In genomic region chr12:12492547-12492946, GRCh38 we compare ENCODE assay signal across 24 cellular contexts.
DNase-seq lines count a peak whose midpoint lies in the region; ATAC-seq, FAIRE-seq and TF ChIP-seq lines count a peak whose summit lies in the region.
"Had no signal": no experiment of that assay in that cellular context is flagged by ENCODE, and none has a peak within 500 bp of the region (broad histone marks: within the 10 kb centered on the region; RNA-seq: fewer than 3 reads in every experiment).

No MANE protein-coding gene starts in this region.

- TF ChIP-seq CTCF in K562 (IDR thresholded peaks at IDR 0.05 in 2 of 3, conservative IDR thresholded peaks at IDR 0.05 in 1 of 3; ENCODE audit: insufficient read depth in 2 of 3, low read depth in 1 of 3, low read length in 3 of 3): no peak
- no peak for TF ChIP-seq CTCF in omental fat pad (IDR thresholded peaks at IDR 0.05)

- no peak overlapping the region for H3K9ac ChIP-seq in K562 (ENCODE audit: insufficient read depth in 1 of 2, low read depth in 2 of 2, low read length in 2 of 2)
- H3K9ac ChIP-seq: BLaER1 treated with 17β-estradiol and CSF1 and Interleukin-3, amounts not matched to agents 10 nM and 100 nM had no signal

- WGBS in K562 (ENCODE audit: insufficient coverage, low coverage, missing lambda C conversion rate): 0% methylated on average over 5 of the region's 5 CpGs

- H3K27ac ChIP-seq in CD4-positive, CD25-positive, alpha-beta regulatory T cell (ENCODE audit: insufficient read depth, low read length, poor library complexity, severe bottlenecking): peak overlapping the region; percentile 48
- H3K27ac ChIP-seq in K562 (ENCODE audit: extremely low read depth, low read depth, low read length): no peak overlapping the region
- H3K27ac ChIP-seq: A549; BLaER1 treated with 17β-estradiol and CSF1 and Interleukin-3, amounts not matched to agents 10 nM and 100 nM; C4-2B had no signal

- no peak overlapping the region for H3K4me3 Mint-ChIP-seq in CD4-positive, CD25-positive, alpha-beta regulatory T cell
- H3K4me3 Mint-ChIP-seq: B cell; CD4-positive, alpha-beta memory T cell; CD8-positive, alpha-beta memory T cell had no signal

- in situ Hi-C loops in K562 (cut with MboI): no loop called here

- no peaks in the 10 kb centered on the region for H3K27me3 Mint-ChIP-seq in CD4-positive, CD25-positive, alpha-beta regulatory T cell
- H3K27me3 Mint-ChIP-seq: B cell; CD4-positive, alpha-beta memory T cell; CD8-positive, alpha-beta memory T cell had no signal

- CTCF ChIA-PET in K562 (lab: Yijun Ruan, JAX; ENCODE audit: low intra/inter-chr PET ratio): no interaction called here

- H3K36me3 ChIP-seq in CD4-positive, CD25-positive, alpha-beta regulatory T cell (ENCODE audit: control insufficient read depth, insufficient read depth, low read length): peaks cover 36% of the 10 kb centered on the region
- H3K36me3 ChIP-seq in K562 (ENCODE audit: control insufficient read depth, insufficient read depth, low read length): 0 out of 3 replicates have a peak, but pooled peaks cover 6% of the 10 kb centered on the region

- intact Hi-C loops in K562 (cut with micrococcal nuclease): loop anchor here (10.0 kb wide), 1 partner anchor 108 kb away; no protein-coding TSS in a partner anchor

- ATAC-seq in CD4-positive, CD25-positive, alpha-beta regulatory T cell (ENCODE audit: low read depth in 2 of 2): no peak
- ATAC-seq in K562 (0 out of 3 replicates have a peak, but pooled peaks have one; percentile 32), omental fat pad (ENCODE audit: low FRiP score) (no peak), SK-N-SH treated with all-trans-retinoic acid at 6 μM for 48 hours (no peak)
- ATAC-seq: A549, GM12878 had no signal

- BruUV-seq in K562 (replicated peaks; lab: Mats Ljungman, UMichigan): no TSS peak

- no peaks in the 10 kb centered on the region for H4K20me1 ChIP-seq in K562 (replicated peaks; ENCODE audit: control insufficient read depth, insufficient read depth, low read length)
- H4K20me1 ChIP-seq: BLaER1 treated with 17β-estradiol and CSF1 and Interleukin-3, amounts not matched to agents 10 nM and 100 nM had no signal

- H3K9me1 ChIP-seq in K562 (ENCODE audit: control insufficient read depth, insufficient read depth, low read length): no peaks in the 10 kb centered on the region

- no peaks in the 10 kb centered on the region for H3K9me3 ChIP-seq in CD4-positive, CD25-positive, alpha-beta regulatory T cell (ENCODE audit: control insufficient read depth in 2 of 2, low read length in 2 of 2)
- no peaks in the 10 kb centered on the region for H3K9me3 ChIP-seq in K562 (replicated peaks; ENCODE audit: control insufficient read depth, insufficient read depth, low read depth, low read length)
- H3K9me3 ChIP-seq: A549; BLaER1 treated with 17β-estradiol and CSF1 and Interleukin-3, amounts not matched to agents 10 nM and 100 nM had no signal

- no peak for DNase-seq in CD4-positive, CD25-positive, alpha-beta regulatory T cell
- DNase-seq in K562 (ENCODE audit: extremely low read depth in 1 of 4, low spot score in 3 of 4) (peak in 2 of 4 experiments; percentile 13 to 46), islet precursor cell (peak; percentile 18), NCI-H82 (lab: John Stamatoyannopoulos, UW) (no peak), omental fat pad (ENCODE audit: low spot score) (no peak)
- DNase-seq: AML-193; CD4-positive, alpha-beta memory T cell; CD8-positive, alpha-beta memory T cell; COR-L47; DMS 273 treated with DMSO at 0.1 percent for 48 hours; DMS153; DMS53; DMS79; DND-41; EL; GDM1 had no signal

- peak overlapping the region; percentile 64 for H3K4me3 ChIP-seq in CD4-positive, CD25-positive, alpha-beta regulatory T cell (ENCODE audit: low read depth, low read length)
- H3K4me3 ChIP-seq in K562: no peak overlapping the region
- H3K4me3 ChIP-seq: A549; BLaER1 treated with 17β-estradiol and CSF1 and Interleukin-3, amounts not matched to agents 10 nM and 100 nM; GM12878 had no signal

- H3K4me1 Mint-ChIP-seq in CD4-positive, CD25-positive, alpha-beta regulatory T cell: peaks cover 19 to 30% (median 27%) of the 10 kb centered on the region in 4 donors
- H3K4me1 Mint-ChIP-seq: B cell had no signal

- H3K27me3 ChIP-seq in CD4-positive, CD25-positive, alpha-beta regulatory T cell (ENCODE audit: control insufficient read depth, insufficient read depth, low read length): no peaks in the 10 kb centered on the region
- no peaks in the 10 kb centered on the region for H3K27me3 ChIP-seq in K562 (ENCODE audit: control insufficient read depth in 2 of 2, insufficient read depth in 2 of 2, low read length in 2 of 2)
- H3K27me3 ChIP-seq: BLaER1 treated with 17β-estradiol and CSF1 and Interleukin-3, amounts not matched to agents 10 nM and 100 nM had no signal

- H3K4me2 ChIP-seq in K562 (ENCODE audit: insufficient read depth, low read length): peak overlapping the region; percentile 25; the same call in 1 of the 2 replicates
- H3K4me2 ChIP-seq: A549; BLaER1 treated with 17β-estradiol and CSF1 and Interleukin-3, amounts not matched to agents 10 nM and 100 nM had no signal

- TF ChIP-seq EP300 in K562 (IDR thresholded peaks at IDR 0.05; ENCODE audit: low read length): no peak

- H3K79me2 ChIP-seq in K562 (ENCODE audit: control insufficient read depth, insufficient read depth, low read length): no peaks in the 10 kb centered on the region

- TF ChIP-seq RAD21 in K562 (CRISPR knock-in tag; conservative IDR thresholded peaks at IDR 0.05 in 1 of 2, IDR thresholded peaks at IDR 0.05 in 1 of 2): no peak

- no peak overlapping the region for H3K27ac Mint-ChIP-seq in CD4-positive, CD25-positive, alpha-beta regulatory T cell
- H3K27ac Mint-ChIP-seq: B cell; CD4-positive, alpha-beta memory T cell; CD8-positive, alpha-beta memory T cell had no signal

- TF ChIP-seq POLR2A in K562 (conservative IDR thresholded peaks at IDR 0.05): no peak

- POLR2A ChIA-PET in K562 (lab: Yijun Ruan, JAX): no interaction called here

- H3K36me3 Mint-ChIP-seq in CD4-positive, CD25-positive, alpha-beta regulatory T cell: peaks cover 22% of the 10 kb centered on the region

- peaks cover 79% of the 10 kb centered on the region for H3K4me1 ChIP-seq in CD4-positive, CD25-positive, alpha-beta regulatory T cell (ENCODE audit: control insufficient read depth, insufficient read depth, low read length, poor library complexity, severe bottlenecking)
- H3K4me1 ChIP-seq in K562 (replicated peaks in 1 of 2; ENCODE audit: control insufficient read depth in 2 of 2, insufficient read depth in 2 of 2, low read length in 2 of 2): peaks cover 0 to 16% of the 10 kb centered on the region in 2 experiments; a peak in 3 of 5 replicates
- H3K4me1 ChIP-seq: A549; BLaER1 treated with 17β-estradiol and CSF1 and Interleukin-3, amounts not matched to agents 10 nM and 100 nM had no signal

- no peak for FAIRE-seq in K562 (lab: Jason Lieb, UNC)
- FAIRE-seq: A549, GM12878, GM12892, GM18507 had no signal

- H2AFZ ChIP-seq in K562 (ENCODE audit: low read depth, low read length): no peak overlapping the region

- peaks cover 0 to 6% (median 0%) of the 10 kb centered on the region in 7 donors for H3K9me3 Mint-ChIP-seq in CD4-positive, CD25-positive, alpha-beta regulatory T cell
- H3K9me3 Mint-ChIP-seq: CD8-positive, alpha-beta memory T cell had no signal

TF ChIP-seq in K562, 482 proteins besides CTCF, POLR2A, EP300 and RAD21 (continues in another document):
- no peak for TF ChIP-seq NCOA1 (IDR thresholded peaks at IDR 0.05; ENCODE audit: low read depth)
- TF ChIP-seq CBFA2T3 (IDR thresholded peaks at IDR 0.05): peak; percentile 83
- TF ChIP-seq ARID1B (IDR thresholded peaks at IDR 0.05): peak; percentile 74
- no peak for TF ChIP-seq KDM2B (CRISPR knock-in tag; IDR thresholded peaks at IDR 0.05)
- TF ChIP-seq DPF2 (IDR thresholded peaks at IDR 0.05): peak; percentile 62; the same call in 1 of the 2 replicates
- TF ChIP-seq SMARCA5 (IDR thresholded peaks at IDR 0.05): no peak
- no peak for TF ChIP-seq IRF2 (CRISPR knock-in tag; IDR thresholded peaks at IDR 0.05)
- TF ChIP-seq TCF3 (CRISPR knock-in tag; IDR thresholded peaks at IDR 0.05): peak; percentile 54
- TF ChIP-seq NCOR1 (IDR thresholded peaks at IDR 0.05): peak; percentile 62; the same call in 1 of the 2 replicates
- TF ChIP-seq TAL1 (IDR thresholded peaks at IDR 0.05): peak; percentile 52; the same call in 1 of the 2 replicates
- TF ChIP-seq ZNF133 (CRISPR knock-in tag; IDR thresholded peaks at IDR 0.05): no peak
- peak; percentile 62 for TF ChIP-seq CBFA2T2 (conservative IDR thresholded peaks at IDR 0.05)
- peak; percentile 36 for TF ChIP-seq TEAD4 (IDR thresholded peaks at IDR 0.05; ENCODE audit: low read length)
- TF ChIP-seq TEAD4 (CRISPR knock-in tag; IDR thresholded peaks at IDR 0.05; ENCODE audit: borderline replicate concordance): no peak
- TF ChIP-seq GTF2A2 (tag; IDR thresholded peaks at IDR 0.05): no peak

TF ChIP-seq in SK-N-SH treated with all-trans-retinoic acid at 6 μM for 48 hours, 23 proteins besides CTCF, POLR2A, EP300 and RAD21 (continues in another document):
- no peak for TF ChIP-seq RARB (CRISPR knock-in tag; IDR thresholded peaks at IDR 0.05)
- no peak for TF ChIP-seq TOX (CRISPR knock-in tag; IDR thresholded peaks at IDR 0.05; ENCODE audit: borderline replicate concordance)
- TF ChIP-seq SNAI2 (CRISPR knock-in tag; IDR thresholded peaks at IDR 0.05): no peak
- TF ChIP-seq CSDC2 (CRISPR knock-in tag; IDR thresholded peaks at IDR 0.05): no peak
- TF ChIP-seq BACH2 (CRISPR knock-in tag; IDR thresholded peaks at IDR 0.05; ENCODE audit: borderline replicate concordance): no peak
- no peak for TF ChIP-seq ZNF70 (CRISPR knock-in tag; IDR thresholded peaks at IDR 0.05)
- no peak for TF ChIP-seq TSHZ2 (CRISPR knock-in tag; IDR thresholded peaks at IDR 0.05)
